ENCODE assay signal across 35 cellular contexts in genomic region chr7:4268040-4268965, GRCh38.
A peak's percentile ranks its signal among the peaks of the same experiment; 100 is the strongest.
DNase-seq lines count a peak whose midpoint lies in the region; ATAC-seq and TF ChIP-seq lines count a peak whose summit lies in the region.
"Had no signal": no experiment of that assay in that cellular context is flagged by ENCODE, and none has a peak within 500 bp of the region (broad histone marks: within the 10 kb centered on the region; RNA-seq: fewer than 3 reads in every experiment).

No MANE protein-coding gene starts in this region.

- peak; percentile 53 for ATAC-seq in RWPE2 (ENCODE audit: low read depth)
- no peak for ATAC-seq in left lobe of liver
- no peak for ATAC-seq in HG03378 (IDR thresholded peaks at IDR 0.05; ENCODE audit: unreplicated experiment)
- ATAC-seq: activated CD8-positive, alpha-beta T cell treated with anti-CD3 and anti-CD28 coated beads, Interleukin-2, amount 10 ng/mL, durations not matched to agents 7 days and 5 days; left colon; Right ventricle myocardium inferior; SK-N-SH treated with all-trans-retinoic acid at 6 μM for 48 hours; stimulated activated naive B cell treated with anti-CD40 and anti-IgM and Interleukin-4, amounts not matched to agents 10 μg/mL and 1 μg/mL and 100 μg/mL, for 72 hours; T-helper 17 cell; upper lobe of right lung had no signal

- no peaks in the 10 kb centered on the region for H3K9me3 Mint-ChIP-seq in type B pancreatic cell
- no peaks in the 10 kb centered on the region for H3K9me3 Mint-ChIP-seq in activated CD4-positive, alpha-beta T cell treated with anti-CD3 and anti-CD28 coated beads, Interleukin-2, amount 10 ng/mL, durations not matched to agents 7 days and 5 days
- H3K9me3 Mint-ChIP-seq: immature natural killer cell had no signal

- H3K36me3 ChIP-seq in RWPE2 (ENCODE audit: low read depth) = no peaks in the 10 kb centered on the region
- H3K36me3 ChIP-seq: neutrophil, sigmoid colon, suprapubic skin, upper lobe of right lung had no signal

- peaks cover 3% of the 10 kb centered on the region for H3K27me3 Mint-ChIP-seq in type B pancreatic cell
- peaks cover 1% of the 10 kb centered on the region for H3K27me3 Mint-ChIP-seq in activated CD4-positive, alpha-beta T cell treated with anti-CD3 and anti-CD28 coated beads, Interleukin-2, amount 10 ng/mL, durations not matched to agents 7 days and 5 days
- H3K27me3 Mint-ChIP-seq: activated naive CD8-positive, alpha-beta T cell; progenitor cell of endocrine pancreas; T-helper 17 cell had no signal

- no peak overlapping the region for H3K4me3 Mint-ChIP-seq in type B pancreatic cell
- H3K4me3 Mint-ChIP-seq in activated CD4-positive, alpha-beta T cell treated with anti-CD3 and anti-CD28 coated beads, Interleukin-2, amount 10 ng/mL, durations not matched to agents 7 days and 5 days = no peak overlapping the region
- H3K4me3 Mint-ChIP-seq: activated CD8-positive, alpha-beta T cell treated with anti-CD3 and anti-CD28 coated beads, Interleukin-2, amount 10 ng/mL, durations not matched to agents 7 days and 5 days; activated naive CD8-positive, alpha-beta T cell; HFFc6; immature natural killer cell; stimulated activated naive B cell treated with anti-CD40 and anti-IgM and Interleukin-4, amounts not matched to agents 10 μg/mL and 1 μg/mL and 100 μg/mL, for 72 hours; T-helper 17 cell had no signal

- no peaks in the 10 kb centered on the region for H3K9me3 ChIP-seq in RWPE2 (ENCODE audit: severe bottlenecking)
- H3K9me3 ChIP-seq: Caco-2, neutrophil, sigmoid colon, suprapubic skin, upper lobe of right lung had no signal

- H3K4me1 ChIP-seq in RWPE2 (ENCODE audit: insufficient read depth, poor library complexity, severe bottlenecking) = no peaks in the 10 kb centered on the region
- H3K4me1 ChIP-seq: Caco-2, suprapubic skin, upper lobe of right lung had no signal

- POLR2A ChIA-PET in activated CD4-positive, alpha-beta T cell treated with anti-CD3 and anti-CD28 coated beads, Interleukin-2, amount 10 ng/mL, durations not matched to agents 7 days and 5 days (lab: Charles Lee) = no interaction called here

- H3K4me3 ChIP-seq in RWPE2 (ENCODE audit: severe bottlenecking) = no peak overlapping the region
- H3K4me3 ChIP-seq: hepatocyte, sigmoid colon, suprapubic skin, upper lobe of right lung had no signal

- CTCF ChIA-PET in activated CD4-positive, alpha-beta T cell treated with anti-CD3 and anti-CD28 coated beads, Interleukin-2, amount 10 ng/mL, durations not matched to agents 7 days and 5 days (lab: Charles Lee) = no interaction called here

- no peaks in the 10 kb centered on the region for H3K27me3 ChIP-seq in RWPE2 (ENCODE audit: insufficient read depth, poor library complexity, severe bottlenecking)
- H3K27me3 ChIP-seq: hepatocyte, sigmoid colon, upper lobe of right lung had no signal

- H3K36me3 Mint-ChIP-seq in type B pancreatic cell = peaks cover 4% of the 10 kb centered on the region
- no peaks in the 10 kb centered on the region for H3K36me3 Mint-ChIP-seq in activated CD4-positive, alpha-beta T cell treated with anti-CD3 and anti-CD28 coated beads, Interleukin-2, amount 10 ng/mL, durations not matched to agents 7 days and 5 days (ENCODE audit: low read depth)
- H3K36me3 Mint-ChIP-seq: activated naive CD8-positive, alpha-beta T cell; immature natural killer cell; stimulated activated naive B cell treated with anti-CD40 and anti-IgM and Interleukin-4, amounts not matched to agents 10 μg/mL and 1 μg/mL and 100 μg/mL, for 72 hours had no signal

- no peak overlapping the region for H3K27ac Mint-ChIP-seq in type B pancreatic cell
- no peak overlapping the region for H3K27ac Mint-ChIP-seq in activated CD4-positive, alpha-beta T cell treated with anti-CD3 and anti-CD28 coated beads, Interleukin-2, amount 10 ng/mL, durations not matched to agents 7 days and 5 days
- H3K27ac Mint-ChIP-seq: activated CD8-positive, alpha-beta T cell treated with anti-CD3 and anti-CD28 coated beads, Interleukin-2, amount 10 ng/mL, durations not matched to agents 7 days and 5 days; activated naive CD8-positive, alpha-beta T cell; HFFc6; immature natural killer cell; progenitor cell of endocrine pancreas; stimulated activated naive B cell treated with anti-CD40 and anti-IgM and Interleukin-4, amounts not matched to agents 10 μg/mL and 1 μg/mL and 100 μg/mL, for 72 hours; T-helper 17 cell had no signal

- peak; percentile 35 for DNase-seq in activated CD8-positive, alpha-beta memory T cell treated with anti-CD3 and anti-CD28 coated beads for 24 hours
- no peak for DNase-seq in activated CD8-positive, alpha-beta memory T cell treated with anti-CD3 and anti-CD28 coated beads, Interleukin-2, amount 50 U/mL, for 48 hours
- no peak for DNase-seq in RWPE2 (ENCODE audit: low spot score)
- peak; percentile 24 for DNase-seq in left lobe of liver (ENCODE audit: low spot score)
- peak; percentile 62 for DNase-seq in type B pancreatic cell (ENCODE audit: extremely low spot score, unreplicated experiment)
- no peak for DNase-seq in EL
- no peak for DNase-seq in activated CD4-positive, alpha-beta T cell treated with anti-CD3 and anti-CD28 coated beads, Interleukin-2, amount 10 ng/mL, durations not matched to agents 7 days and 5 days
- DNase-seq: activated CD8-positive, alpha-beta T cell treated with anti-CD3 and anti-CD28 coated beads, Interleukin-2, amount 10 ng/mL, durations not matched to agents 7 days and 5 days; Caco-2; effector memory CD4-positive, alpha-beta T cell; GDM1; HFFc6; immature natural killer cell; KBM-7; left colon; MM.1S; NCI-H1417; NCI-H2029; NCI-H524 treated with DMSO at 0.1 percent for 48 hours; OCI-M1; sigmoid colon; stimulated activated naive B cell treated with anti-CD40 and anti-IgM and Interleukin-4, amounts not matched to agents 10 μg/mL and 1 μg/mL and 100 μg/mL, for 72 hours; T-helper 17 cell; upper lobe of right lung had no signal

- H3K4me1 Mint-ChIP-seq in type B pancreatic cell (ENCODE audit: unreplicated experiment) = no peaks in the 10 kb centered on the region
- H3K4me1 Mint-ChIP-seq in activated CD4-positive, alpha-beta T cell treated with anti-CD3 and anti-CD28 coated beads, Interleukin-2, amount 10 ng/mL, durations not matched to agents 7 days and 5 days = no peaks in the 10 kb centered on the region
- H3K4me1 Mint-ChIP-seq: immature natural killer cell; stimulated activated naive B cell treated with anti-CD40 and anti-IgM and Interleukin-4, amounts not matched to agents 10 μg/mL and 1 μg/mL and 100 μg/mL, for 72 hours; T-helper 17 cell had no signal

- TF ChIP-seq CTCF in RWPE2 (IDR thresholded peaks at IDR 0.05; ENCODE audit: poor library complexity, severe bottlenecking) (no peak), type B pancreatic cell (conservative IDR thresholded peaks at IDR 0.05) (no peak)

- no peak overlapping the region for H3K27ac ChIP-seq in RWPE2 (ENCODE audit: poor library complexity, severe bottlenecking)
- H3K27ac ChIP-seq: 22Rv1, C4-2B, epithelial cell of prostate, hepatocyte, neutrophil, suprapubic skin, upper lobe of right lung had no signal

Comparison
In these comparisons a context has a peak if more than half of its experiments do, and no peak if none do; other contexts are left out.
1. DNase-seq: peak in activated CD8-positive, alpha-beta memory T cell treated with anti-CD3 and anti-CD28 coated beads for 24 hours (single experiment), left lobe of liver (single experiment) and type B pancreatic cell (single experiment); none in activated CD8-positive, alpha-beta memory T cell treated with anti-CD3 and anti-CD28 coated beads, Interleukin-2, amount 50 U/mL, for 48 hours (single experiment), RWPE2 (single experiment), EL (single experiment) and activated CD4-positive, alpha-beta T cell treated with anti-CD3 and anti-CD28 coated beads, Interleukin-2, amount 10 ng/mL, durations not matched to agents 7 days and 5 days (single experiment).